ENCODE assay signal across 11 cellular contexts in genomic region chr2:64667535-64667934, GRCh38. TPM values are rescaled to one million over a fixed set of nuclear protein-coding genes. Genes with fewer than 3 reads are reported as not detected.
DNase-seq lines count a peak whose midpoint lies in the region; ATAC-seq and TF ChIP-seq lines count a peak whose summit lies in the region.
"Had no signal": no experiment of that assay in that cellular context is flagged by ENCODE, and none has a peak within 500 bp of the region (broad histone marks: within the 10 kb centered on the region; RNA-seq: fewer than 3 reads in every experiment).

No MANE protein-coding gene starts in this region.

- peak overlapping the region; percentile 24 for H3K4me3 Mint-ChIP-seq in stimulated activated naive CD8-positive, alpha-beta T cell treated with anti-CD3 and anti-CD28 coated beads, Interleukin-15, Interleukin-2, amounts not matched to agents 100 ng/mL and 50 ng/mL, for 24 hours
- H3K4me3 Mint-ChIP-seq in central memory CD8-positive, alpha-beta T cell, result peak overlapping the region; percentile 44

- no peaks in the 10 kb centered on the region for H3K36me3 ChIP-seq in colonic mucosa

- H3K27me3 ChIP-seq in colonic mucosa, result no peaks in the 10 kb centered on the region

- H3K4me1 Mint-ChIP-seq in stimulated activated naive CD8-positive, alpha-beta T cell treated with anti-CD3 and anti-CD28 coated beads, Interleukin-15, Interleukin-2, amounts not matched to agents 100 ng/mL and 50 ng/mL, for 24 hours (ENCODE audit: low read depth), result peaks cover 31% of the 10 kb centered on the region
- peaks cover 25% of the 10 kb centered on the region for H3K4me1 Mint-ChIP-seq in central memory CD8-positive, alpha-beta T cell

- ATAC-seq in stimulated activated naive CD8-positive, alpha-beta T cell treated with anti-CD3 and anti-CD28 coated beads, Interleukin-15, Interleukin-2, amounts not matched to agents 100 U/mL and 50 U/mL, for 24 hours, result no peak
- no peak for ATAC-seq in central memory CD8-positive, alpha-beta T cell (replicated peaks; ENCODE audit: extremely low read depth, poor library complexity, severe bottlenecking)
- ATAC-seq in GM21529 (IDR thresholded peaks at IDR 0.05; ENCODE audit: unreplicated experiment), result no peak
- ATAC-seq: left ventricle myocardium superior had no signal

- H3K9me3 Mint-ChIP-seq in stimulated activated naive CD8-positive, alpha-beta T cell treated with anti-CD3 and anti-CD28 coated beads, Interleukin-15, Interleukin-2, amounts not matched to agents 100 ng/mL and 50 ng/mL, for 24 hours, result no peaks in the 10 kb centered on the region
- no peaks in the 10 kb centered on the region for H3K9me3 Mint-ChIP-seq in central memory CD8-positive, alpha-beta T cell
- H3K9me3 Mint-ChIP-seq: CD14-positive monocyte had no signal

- H3K9me3 ChIP-seq in colonic mucosa, result no peaks in the 10 kb centered on the region

- intact Hi-C loops in colonic mucosa (cut with DNase I), result no loop called here

- H3K27ac ChIP-seq in colonic mucosa, result no peak overlapping the region

- no peaks in the 10 kb centered on the region for H3K4me1 ChIP-seq in colonic mucosa

- DNase-seq in stimulated activated naive CD8-positive, alpha-beta T cell treated with anti-CD3 and anti-CD28 coated beads, Interleukin-15, Interleukin-2, amounts not matched to agents 100 U/mL and 50 U/mL, for 24 hours, result no peak
- DNase-seq in MV-4-11 (lab: John Stamatoyannopoulos, UW) (peak; percentile 10), colonic mucosa (no peak), anterior cingulate cortex (lab: John Stamatoyannopoulos, UW) (no peak), SHP77 treated with DMSO at 0.1 percent for 48 hours (lab: John Stamatoyannopoulos, UW) (no peak)
- DNase-seq in central memory CD8-positive, alpha-beta T cell (ENCODE audit: low spot score in 2 of 2), result no peak
- DNase-seq: left ventricle myocardium superior, NCI-H2029 had no signal

- no peak for TF ChIP-seq CTCF in colonic mucosa (IDR thresholded peaks at IDR 0.05)

- no peak overlapping the region for H3K4me3 ChIP-seq in colonic mucosa

- peaks cover 3% of the 10 kb centered on the region for H3K36me3 Mint-ChIP-seq in stimulated activated naive CD8-positive, alpha-beta T cell treated with anti-CD3 and anti-CD28 coated beads, Interleukin-15, Interleukin-2, amounts not matched to agents 100 ng/mL and 50 ng/mL, for 24 hours (ENCODE audit: low read depth)
- H3K36me3 Mint-ChIP-seq in central memory CD8-positive, alpha-beta T cell (ENCODE audit: insufficient read depth), result no peaks in the 10 kb centered on the region

- H3K27me3 Mint-ChIP-seq in stimulated activated naive CD8-positive, alpha-beta T cell treated with anti-CD3 and anti-CD28 coated beads, Interleukin-15, Interleukin-2, amounts not matched to agents 100 ng/mL and 50 ng/mL, for 24 hours, result no peaks in the 10 kb centered on the region
- H3K27me3 Mint-ChIP-seq in central memory CD8-positive, alpha-beta T cell, result no peaks in the 10 kb centered on the region

- no peak overlapping the region for H3K9ac ChIP-seq in colonic mucosa (ENCODE audit: low read depth in 2 of 2, low read length in 2 of 2)

- peak overlapping the region; percentile 69 for H3K27ac Mint-ChIP-seq in stimulated activated naive CD8-positive, alpha-beta T cell treated with anti-CD3 and anti-CD28 coated beads, Interleukin-15, Interleukin-2, amounts not matched to agents 100 ng/mL and 50 ng/mL, for 24 hours
- peak overlapping the region; percentile 49 for H3K27ac Mint-ChIP-seq in central memory CD8-positive, alpha-beta T cell (ENCODE audit: low read depth)

RNA-seq across cellular contexts. Expression of gene SERTAD2, which starts 13.8 kb away (rescaled TPM):
- total RNA-seq in colonic mucosa, result 10 to 100 TPM; 11.2 to 20.7 TPM
